ENCODE assay signal across 17 cellular contexts in genomic region chr1:171590022-171590421, GRCh38. TPM values are rescaled to one million over a fixed set of nuclear protein-coding genes. Genes with fewer than 3 reads are reported as not detected.
DNase-seq lines count a peak whose midpoint lies in the region; ATAC-seq and TF ChIP-seq lines count a peak whose summit lies in the region.
"Had no signal": no experiment of that assay in that cellular context is flagged by ENCODE, and none has a peak within 500 bp of the region (broad histone marks: within the 10 kb centered on the region; RNA-seq: fewer than 3 reads in every experiment).

No MANE protein-coding gene starts in this region.

- H3K27ac Mint-ChIP-seq in stimulated activated memory B cell treated with anti-CD40 and anti-IgM and Interleukin-4, amounts not matched to agents 10 μg/mL and 1 μg/mL and 100 μg/mL, for 72 hours, result peak overlapping the region; percentile 79
- H3K27ac Mint-ChIP-seq: activated CD4-positive, alpha-beta memory T cell treated with anti-CD3 and anti-CD28 coated beads for 36 hours had no signal

- POLR2A ChIA-PET in SK-N-SH (lab: Yijun Ruan, JAX), result no interaction called here

- no peaks in the 10 kb centered on the region for H4K20me1 ChIP-seq in SK-N-SH (ENCODE audit: insufficient read depth)

- peak overlapping the region in 1 of 2 experiments; percentile 57; a peak in 2 of 4 replicates for H3K27ac ChIP-seq in SK-N-SH (ENCODE audit: low read depth in 2 of 2, low read length in 1 of 2)
- H3K27ac ChIP-seq in SJCRH30, result no peak overlapping the region
- H3K27ac ChIP-seq: left ventricle myocardium inferior, right atrium auricular region had no signal

- H3K36me3 ChIP-seq in SK-N-SH (replicated peaks in 1 of 2; ENCODE audit: control insufficient read depth in 1 of 2, insufficient read depth in 2 of 2, low read length in 1 of 2), result peaks cover 71 to 75% of the 10 kb centered on the region in 2 experiments
- H3K36me3 ChIP-seq in SJCRH30, result peaks cover 58% of the 10 kb centered on the region

- H3F3A ChIP-seq in SK-N-SH (replicated peaks; ENCODE audit: insufficient read depth), result peaks cover 7% of the 10 kb centered on the region

- H3K9me3 ChIP-seq in SK-N-SH (no peaks in the 10 kb centered on the region), SJCRH30 (replicated peaks) (no peaks in the 10 kb centered on the region)
- H3K9me3 ChIP-seq: left ventricle myocardium inferior, right atrium auricular region had no signal

- H3K36me3 Mint-ChIP-seq in activated T-cell treated with anti-CD3 and anti-CD28 coated beads, Interleukin-2, amount 50 U/mL, for 4 hours (ENCODE audit: insufficient read depth), result peaks cover 52% of the 10 kb centered on the region
- peaks cover 60% of the 10 kb centered on the region for H3K36me3 Mint-ChIP-seq in stimulated activated memory B cell treated with anti-CD40 and anti-IgM and Interleukin-4, amounts not matched to agents 10 μg/mL and 1 μg/mL and 100 μg/mL, for 72 hours

- no peaks in the 10 kb centered on the region for H3K9me3 Mint-ChIP-seq in activated T-cell treated with anti-CD3 and anti-CD28 coated beads, Interleukin-2, amount 50 U/mL, for 4 hours
- H3K9me3 Mint-ChIP-seq in stimulated activated memory B cell treated with anti-CD40 and anti-IgM and Interleukin-4, amounts not matched to agents 10 μg/mL and 1 μg/mL and 100 μg/mL, for 72 hours, result no peaks in the 10 kb centered on the region
- H3K9me3 Mint-ChIP-seq: activated CD4-positive, alpha-beta memory T cell treated with anti-CD3 and anti-CD28 coated beads for 36 hours; activated naive CD4-positive, alpha-beta T cell treated with anti-CD3 and anti-CD28 coated beads, Interleukin-2, amount 10 ng/mL, durations not matched to agents 7 days and 5 days; naive thymus-derived CD8-positive, alpha-beta T cell had no signal

- H3K4me1 ChIP-seq in SK-N-SH (ENCODE audit: control insufficient read depth in 1 of 2, insufficient read depth in 2 of 2, low read depth in 1 of 2, low read length in 1 of 2) (peaks cover 0 to 10% of the 10 kb centered on the region in 2 experiments; a peak in 3 of 4 replicates), SJCRH30 (no peaks in the 10 kb centered on the region)
- H3K4me1 ChIP-seq: left ventricle myocardium inferior, right atrium auricular region had no signal

- CTCF ChIA-PET in SK-N-SH (lab: Yijun Ruan, JAX), result no interaction called here

- no peak for TF ChIP-seq CTCF in SK-N-SH (IDR thresholded peaks at IDR 0.05)

- H3K27me3 Mint-ChIP-seq in activated T-cell treated with anti-CD3 and anti-CD28 coated beads, Interleukin-2, amount 50 U/mL, for 4 hours (ENCODE audit: low read depth), result no peaks in the 10 kb centered on the region
- no peaks in the 10 kb centered on the region for H3K27me3 Mint-ChIP-seq in stimulated activated memory B cell treated with anti-CD40 and anti-IgM and Interleukin-4, amounts not matched to agents 10 μg/mL and 1 μg/mL and 100 μg/mL, for 72 hours
- H3K27me3 Mint-ChIP-seq: activated CD4-positive, alpha-beta memory T cell treated with anti-CD3 and anti-CD28 coated beads for 36 hours; activated naive CD4-positive, alpha-beta T cell treated with anti-CD3 and anti-CD28 coated beads, Interleukin-2, amount 10 ng/mL, durations not matched to agents 7 days and 5 days; naive thymus-derived CD8-positive, alpha-beta T cell had no signal

- TF ChIP-seq EP300 in SK-N-SH (IDR thresholded peaks at IDR 0.05; ENCODE audit: borderline replicate concordance in 1 of 2, low read depth in 1 of 2, low read length in 1 of 2), result no peak

- no peak overlapping the region for H3K4me2 ChIP-seq in SK-N-SH

- no peak overlapping the region for H3K4me3 Mint-ChIP-seq in activated T-cell treated with anti-CD3 and anti-CD28 coated beads, Interleukin-2, amount 50 U/mL, for 4 hours
- no peak overlapping the region for H3K4me3 Mint-ChIP-seq in stimulated activated memory B cell treated with anti-CD40 and anti-IgM and Interleukin-4, amounts not matched to agents 10 μg/mL and 1 μg/mL and 100 μg/mL, for 72 hours
- H3K4me3 Mint-ChIP-seq: activated CD4-positive, alpha-beta memory T cell treated with anti-CD3 and anti-CD28 coated beads for 36 hours; activated naive CD4-positive, alpha-beta T cell treated with anti-CD3 and anti-CD28 coated beads, Interleukin-2, amount 10 ng/mL, durations not matched to agents 7 days and 5 days; naive thymus-derived CD8-positive, alpha-beta T cell had no signal

- TF ChIP-seq RAD21 in SK-N-SH (IDR thresholded peaks at IDR 0.05; ENCODE audit: low read length), result no peak

- peak; percentile 32 to 55 for ATAC-seq in activated T-cell treated with anti-CD3 and anti-CD28 coated beads, Interleukin-2, amount 50 U/mL, for 4 hours
- ATAC-seq in stimulated activated memory B cell treated with anti-CD40 and anti-IgM and Interleukin-4, amounts not matched to agents 10 μg/mL and 1 μg/mL and 100 μg/mL, for 72 hours, result no peak
- ATAC-seq: naive thymus-derived CD8-positive, alpha-beta T cell had no signal

- WGBS in SK-N-SH (ENCODE audit: low lambda C conversion rate), result 78% methylated on average over 1 of the region's 1 CpG

- DNase-seq in activated T-cell treated with anti-CD3 and anti-CD28 coated beads, Interleukin-2, amount 50 U/mL, for 4 hours, result no peak
- no peak for DNase-seq in activated T-cell treated with anti-CD3 and anti-CD28 coated beads for 4 hours
- DNase-seq in SK-N-SH, result no peak
- peak; percentile 33 for DNase-seq in fibroblast of gingiva (ENCODE audit: low read depth)
- no peak for DNase-seq in NCI-H226
- DNase-seq in SJCRH30, result no peak
- no peak for DNase-seq in stimulated activated naive CD4-positive, alpha-beta T cell treated with Interleukin-2 at 50 U/mL for 16 hours (lab: John Stamatoyannopoulos, UW)
- DNase-seq: activated CD4-positive, alpha-beta memory T cell treated with anti-CD3 and anti-CD28 coated beads for 36 hours; activated naive CD4-positive, alpha-beta T cell treated with anti-CD3 and anti-CD28 coated beads, Interleukin-2, amount 10 ng/mL, durations not matched to agents 7 days and 5 days; left ventricle myocardium inferior; naive thymus-derived CD8-positive, alpha-beta T cell; NCI-H1092; stimulated activated CD4-positive, alpha-beta T cell treated with anti-CD3 and anti-CD28 coated beads, Interleukin-2, amount 100 ng/mL, for 48 hours had no signal

- H3K4me1 Mint-ChIP-seq in activated T-cell treated with anti-CD3 and anti-CD28 coated beads, Interleukin-2, amount 50 U/mL, for 4 hours (ENCODE audit: low read depth), result peaks cover 10% of the 10 kb centered on the region
- H3K4me1 Mint-ChIP-seq in stimulated activated memory B cell treated with anti-CD40 and anti-IgM and Interleukin-4, amounts not matched to agents 10 μg/mL and 1 μg/mL and 100 μg/mL, for 72 hours, result peaks cover 8% of the 10 kb centered on the region
- H3K4me1 Mint-ChIP-seq: activated naive CD4-positive, alpha-beta T cell treated with anti-CD3 and anti-CD28 coated beads, Interleukin-2, amount 10 ng/mL, durations not matched to agents 7 days and 5 days had no signal

- no peak overlapping the region for H2AFZ ChIP-seq in SK-N-SH (ENCODE audit: low read depth)

- H3K79me2 ChIP-seq in SK-N-SH (ENCODE audit: insufficient read depth), result peaks cover 7% of the 10 kb centered on the region; the same call in 1 of the 2 replicates

- H3K9ac ChIP-seq in SK-N-SH, result no peak overlapping the region

- H3K27me3 ChIP-seq in SK-N-SH (ENCODE audit: insufficient read depth), result no peaks in the 10 kb centered on the region
- no peaks in the 10 kb centered on the region for H3K27me3 ChIP-seq in SJCRH30
- H3K27me3 ChIP-seq: right atrium auricular region had no signal

- H3K4me3 ChIP-seq in SK-N-SH (ENCODE audit: low read depth in 2 of 2, low read length in 1 of 2), result no peak overlapping the region
- H3K4me3 ChIP-seq in SJCRH30, result no peak overlapping the region
- H3K4me3 ChIP-seq: left ventricle myocardium inferior, right atrium auricular region had no signal

- H3K9me2 ChIP-seq in SK-N-SH, result no peaks in the 10 kb centered on the region

TF ChIP-seq in SK-N-SH, 30 proteins besides CTCF, POLR2A, EP300 and RAD21:
- no peak for TF ChIP-seq ELF1 (IDR thresholded peaks at IDR 0.05)
- no peak for TF ChIP-seq IRF3 (IDR thresholded peaks at IDR 0.05; ENCODE audit: low read depth, low read length)
- TF ChIP-seq FOSL2 (IDR thresholded peaks at IDR 0.05; ENCODE audit: borderline replicate concordance, low read depth), result peak; percentile 17; the same call in 1 of the 2 replicates

RNA-seq across cellular contexts. Expression of gene MYOCOS, which starts 32.0 kb away (rescaled TPM):
- total RNA-seq in activated T-cell treated with anti-CD3 and anti-CD28 coated beads, Interleukin-2, amount 50 U/mL, for 4 hours, result under 1 TPM in 1 of 3 donors, not detected in 2; 0.13 TPM
- polyA plus RNA-seq in SK-N-SH (2012; rRNA removed), result not detected in 2 replicates
- polyA plus RNA-seq in SK-N-SH (2012; cell fraction: cytosol; rRNA removed), result not detected in 2 replicates
- 0.02 TPM in 1 of 2 replicates, not detected in the other for polyA plus RNA-seq in SK-N-SH (2012; cell fraction: nucleus; rRNA removed)
- total RNA-seq in SJCRH30 (2014; rRNA removed; shearing (Covaris generic)), result not detected in 2 replicates
- total RNA-seq: activated CD4-positive, alpha-beta memory T cell treated with anti-CD3 and anti-CD28 coated beads for 36 hours; epithelial cell of proximal tubule; left ventricle myocardium inferior; right atrium auricular region; ureter had no signal
- polyA plus RNA-seq: naive thymus-derived CD8-positive, alpha-beta T cell had no signal
